1 cellular context compared by ENCODE assay signal in genomic region chr21:39851219-39851618, GRCh38.
TF ChIP-seq lines count a peak whose summit lies in the region.

No MANE protein-coding gene starts in this region.

TF ChIP-seq in GM23338, 12 proteins besides CTCF, POLR2A, EP300 and RAD21 (continued from another document):
- TF ChIP-seq CREB1 (CRISPR knock-in tag; IDR thresholded peaks at IDR 0.05; ENCODE audit: low read depth) (no peak), ZNF331 (CRISPR knock-in tag; IDR thresholded peaks at IDR 0.05; ENCODE audit: low read depth) (no peak)
- TF ChIP-seq, protein P1, sequence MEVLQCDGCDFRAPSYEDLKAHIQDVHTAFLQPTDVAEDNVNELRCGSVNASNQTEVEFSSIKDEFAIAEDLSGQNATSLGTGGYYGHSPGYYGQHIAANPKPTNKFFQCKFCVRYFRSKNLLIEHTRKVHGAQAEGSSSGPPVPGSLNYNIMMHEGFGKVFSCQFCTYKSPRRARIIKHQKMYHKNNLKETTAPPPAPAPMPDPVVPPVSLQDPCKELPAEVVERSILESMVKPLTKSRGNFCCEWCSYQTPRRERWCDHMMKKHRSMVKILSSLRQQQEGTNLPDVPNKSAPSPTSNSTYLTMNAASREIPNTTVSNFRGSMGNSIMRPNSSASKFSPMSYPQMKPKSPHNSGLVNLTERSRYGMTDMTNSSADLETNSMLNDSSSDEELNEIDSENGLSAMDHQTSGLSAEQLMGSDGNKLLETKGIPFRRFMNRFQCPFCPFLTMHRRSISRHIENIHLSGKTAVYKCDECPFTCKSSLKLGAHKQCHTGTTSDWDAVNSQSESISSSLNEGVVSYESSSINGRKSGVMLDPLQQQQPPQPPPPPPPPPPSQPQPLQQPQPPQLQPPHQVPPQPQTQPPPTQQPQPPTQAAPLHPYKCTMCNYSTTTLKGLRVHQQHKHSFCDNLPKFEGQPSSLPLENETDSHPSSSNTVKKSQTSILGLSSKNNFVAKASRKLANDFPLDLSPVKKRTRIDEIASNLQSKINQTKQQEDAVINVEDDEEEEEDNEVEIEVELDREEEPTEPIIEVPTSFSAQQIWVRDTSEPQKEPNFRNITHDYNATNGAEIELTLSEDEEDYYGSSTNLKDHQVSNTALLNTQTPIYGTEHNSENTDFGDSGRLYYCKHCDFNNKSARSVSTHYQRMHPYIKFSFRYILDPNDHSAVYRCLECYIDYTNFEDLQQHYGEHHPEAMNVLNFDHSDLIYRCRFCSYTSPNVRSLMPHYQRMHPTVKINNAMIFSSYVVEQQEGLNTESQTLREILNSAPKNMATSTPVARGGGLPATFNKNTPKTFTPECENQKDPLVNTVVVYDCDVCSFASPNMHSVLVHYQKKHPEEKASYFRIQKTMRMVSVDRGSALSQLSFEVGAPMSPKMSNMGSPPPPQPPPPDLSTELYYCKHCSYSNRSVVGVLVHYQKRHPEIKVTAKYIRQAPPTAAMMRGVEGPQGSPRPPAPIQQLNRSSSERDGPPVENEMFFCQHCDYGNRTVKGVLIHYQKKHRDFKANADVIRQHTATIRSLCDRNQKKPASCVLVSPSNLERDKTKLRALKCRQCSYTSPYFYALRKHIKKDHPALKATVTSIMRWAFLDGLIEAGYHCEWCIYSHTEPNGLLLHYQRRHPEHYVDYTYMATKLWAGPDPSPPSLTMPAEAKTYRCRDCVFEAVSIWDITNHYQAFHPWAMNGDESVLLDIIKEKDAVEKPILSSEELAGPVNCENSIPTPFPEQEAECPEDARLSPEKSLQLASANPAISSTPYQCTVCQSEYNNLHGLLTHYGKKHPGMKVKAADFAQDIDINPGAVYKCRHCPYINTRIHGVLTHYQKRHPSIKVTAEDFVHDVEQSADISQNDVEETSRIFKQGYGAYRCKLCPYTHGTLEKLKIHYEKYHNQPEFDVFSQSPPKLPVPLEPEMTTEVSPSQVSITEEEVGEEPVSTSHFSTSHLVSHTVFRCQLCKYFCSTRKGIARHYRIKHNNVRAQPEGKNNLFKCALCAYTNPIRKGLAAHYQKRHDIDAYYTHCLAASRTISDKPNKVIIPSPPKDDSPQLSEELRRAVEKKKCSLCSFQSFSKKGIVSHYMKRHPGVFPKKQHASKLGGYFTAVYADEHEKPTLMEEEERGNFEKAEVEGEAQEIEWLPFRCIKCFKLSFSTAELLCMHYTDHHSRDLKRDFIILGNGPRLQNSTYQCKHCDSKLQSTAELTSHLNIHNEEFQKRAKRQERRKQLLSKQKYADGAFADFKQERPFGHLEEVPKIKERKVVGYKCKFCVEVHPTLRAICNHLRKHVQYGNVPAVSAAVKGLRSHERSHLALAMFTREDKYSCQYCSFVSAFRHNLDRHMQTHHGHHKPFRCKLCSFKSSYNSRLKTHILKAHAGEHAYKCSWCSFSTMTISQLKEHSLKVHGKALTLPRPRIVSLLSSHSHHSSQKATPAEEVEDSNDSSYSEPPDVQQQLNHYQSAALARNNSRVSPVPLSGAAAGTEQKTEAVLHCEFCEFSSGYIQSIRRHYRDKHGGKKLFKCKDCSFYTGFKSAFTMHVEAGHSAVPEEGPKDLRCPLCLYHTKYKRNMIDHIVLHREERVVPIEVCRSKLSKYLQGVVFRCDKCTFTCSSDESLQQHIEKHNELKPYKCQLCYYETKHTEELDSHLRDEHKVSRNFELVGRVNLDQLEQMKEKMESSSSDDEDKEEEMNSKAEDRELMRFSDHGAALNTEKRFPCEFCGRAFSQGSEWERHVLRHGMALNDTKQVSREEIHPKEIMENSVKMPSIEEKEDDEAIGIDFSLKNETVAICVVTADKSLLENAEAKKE (CRISPR knock-in tag; IDR thresholded peaks at IDR 0.05), result no peak
TF ChIP-seq in GM23338: peak in this region for 0.
